In the genomic region with DNA sequence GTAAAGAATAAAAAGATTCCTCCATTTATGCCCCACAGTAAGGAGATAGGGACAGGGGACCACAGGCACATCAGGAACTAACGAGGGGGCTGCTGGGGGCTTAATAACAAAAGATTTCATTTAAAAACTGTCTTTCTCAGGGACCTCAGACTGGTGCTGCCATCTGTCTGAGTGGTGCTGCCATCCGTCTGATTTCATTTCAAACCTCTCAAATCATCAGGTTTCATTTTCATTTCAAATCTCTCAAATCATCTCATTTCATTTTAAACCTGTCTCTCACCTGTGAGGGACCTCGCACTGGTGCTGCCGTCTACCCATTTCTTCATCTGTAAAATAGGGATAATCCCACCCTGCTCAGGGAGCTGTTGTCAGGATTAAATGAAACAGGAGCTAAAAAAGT, we compare ENCODE assay signal across 28 cellular contexts. TPM values are rescaled to one million over a fixed set of nuclear protein-coding genes. Genes with fewer than 3 reads are reported as not detected.
"Had no signal": no experiment of that assay in that cellular context is flagged by ENCODE, and none has a peak within 500 bp of the region (broad histone marks: within the 10 kb centered on the region; RNA-seq: fewer than 3 reads in every experiment).

No MANE protein-coding gene starts in this region.

- H3K4me1 ChIP-seq: parathyroid adenoma, psoas muscle, right lobe of liver, sigmoid colon, stomach, thyroid gland, upper lobe of right lung, uterus had no signal

- H3K36me3 Mint-ChIP-seq: natural killer cell; neural progenitor cell; stimulated activated effector memory CD8-positive, alpha-beta T cell treated with anti-CD3 and anti-CD28 coated beads, Interleukin-12 subunit alpha, Interleukin-12 subunit beta, amount 100 ng/mL, for 72 hours; stimulated activated naive B cell treated with anti-CD40 and anti-IgM and Interleukin-4, amounts not matched to agents 10 μg/mL and 1 μg/mL and 100 μg/mL, for 72 hours had no signal

- H3K27me3 ChIP-seq: ovary, right lobe of liver, thyroid gland, uterus had no signal

- H3K79me2 ChIP-seq: parathyroid adenoma had no signal

- H3K4me3 Mint-ChIP-seq: natural killer cell; nephron; neural progenitor cell; stimulated activated effector memory CD8-positive, alpha-beta T cell treated with anti-CD3 and anti-CD28 coated beads, Interleukin-12 subunit alpha, Interleukin-12 subunit beta, amount 100 ng/mL, for 72 hours; stimulated activated naive B cell treated with anti-CD40 and anti-IgM and Interleukin-4, amounts not matched to agents 10 μg/mL and 1 μg/mL and 100 μg/mL, for 72 hours; stimulated activated naive CD8-positive, alpha-beta T cell treated with anti-CD3 and anti-CD28 coated beads, Interleukin-15, Interleukin-2, amounts not matched to agents 100 ng/mL and 50 ng/mL, for 24 hours had no signal

- H3K4me3 ChIP-seq: neural progenitor cell, ovary, psoas muscle, right lobe of liver, sigmoid colon, stomach, thoracic aorta, thyroid gland, tibial nerve, upper lobe of right lung, uterus had no signal

- H3K36me3 ChIP-seq: neural progenitor cell, ovary, right lobe of liver, sigmoid colon, stomach, thoracic aorta, thyroid gland, tibial nerve, upper lobe of right lung, uterus had no signal

- H3K9me3 Mint-ChIP-seq: natural killer cell; nephron; neural progenitor cell; stimulated activated effector memory CD8-positive, alpha-beta T cell treated with anti-CD3 and anti-CD28 coated beads, Interleukin-12 subunit alpha, Interleukin-12 subunit beta, amount 100 ng/mL, for 72 hours; stimulated activated naive B cell treated with anti-CD40 and anti-IgM and Interleukin-4, amounts not matched to agents 10 μg/mL and 1 μg/mL and 100 μg/mL, for 72 hours; stimulated activated naive CD8-positive, alpha-beta T cell treated with anti-CD3 and anti-CD28 coated beads, Interleukin-15, Interleukin-2, amounts not matched to agents 100 ng/mL and 50 ng/mL, for 24 hours had no signal

- H3K27ac Mint-ChIP-seq: natural killer cell; nephron; neural progenitor cell; progenitor cell of endocrine pancreas; stimulated activated effector memory CD8-positive, alpha-beta T cell treated with anti-CD3 and anti-CD28 coated beads, Interleukin-12 subunit alpha, Interleukin-12 subunit beta, amount 100 ng/mL, for 72 hours; stimulated activated naive B cell treated with anti-CD40 and anti-IgM and Interleukin-4, amounts not matched to agents 10 μg/mL and 1 μg/mL and 100 μg/mL, for 72 hours; stimulated activated naive CD8-positive, alpha-beta T cell treated with anti-CD3 and anti-CD28 coated beads, Interleukin-15, Interleukin-2, amounts not matched to agents 100 ng/mL and 50 ng/mL, for 24 hours had no signal

- DNase-seq: natural killer cell; occipital lobe; ovary; posterior cingulate gyrus; psoas muscle; right cardiac atrium; right lobe of liver; sigmoid colon; small intestine; stimulated activated CD4-positive, alpha-beta T cell treated with anti-CD3 and anti-CD28 coated beads, Interleukin-15, amount 100 ng/mL, for 24 hours; stimulated activated CD4-positive, alpha-beta T cell treated with anti-CD3 and anti-CD28 coated beads, Interleukin-2, amount 100 ng/mL, for 24 hours; stimulated activated CD4-positive, alpha-beta T cell treated with anti-CD3 and anti-CD28 coated beads, Interleukin-2, amount 100 ng/mL, for 48 hours; stimulated activated CD4-positive, alpha-beta T cell treated with anti-CD3 and anti-CD28 coated beads, Interleukin-4, amount 100 ng/mL, for 24 hours; stimulated activated naive B cell treated with anti-CD40 and anti-IgM and Interleukin-4, amounts not matched to agents 10 μg/mL and 1 μg/mL and 100 μg/mL, for 72 hours; stimulated activated naive CD4-positive, alpha-beta T cell treated with Interleukin-2 at 50 U/mL for 16 hours; stomach; thyroid gland; trophoblast cell; upper lobe of right lung; uterus had no signal

- H3K4me2 ChIP-seq: neural progenitor cell had no signal

- ATAC-seq: natural killer cell; psoas muscle; right cardiac atrium; right lobe of liver; stimulated activated effector memory CD8-positive, alpha-beta T cell treated with anti-CD3 and anti-CD28 coated beads, Interleukin-12 subunit alpha, Interleukin-12 subunit beta, amount 100 ng/mL, for 72 hours; stimulated activated naive B cell treated with anti-CD40 and anti-IgM and Interleukin-4, amounts not matched to agents 10 μg/mL and 1 μg/mL and 100 μg/mL, for 72 hours; upper lobe of right lung had no signal

- H2AFZ ChIP-seq: neural progenitor cell, parathyroid adenoma had no signal

- H3K4me1 Mint-ChIP-seq: nephron had no signal

- H3K27ac ChIP-seq: neural progenitor cell, ovary, parathyroid adenoma, psoas muscle, right lobe of liver, sigmoid colon, stomach, thyroid gland, upper lobe of right lung, uterus had no signal

- H3K9me3 ChIP-seq: ovary, psoas muscle, right lobe of liver, sigmoid colon, stomach, thoracic aorta, thyroid gland, tibial nerve, upper lobe of right lung, uterus had no signal

- H3K9ac ChIP-seq: neural progenitor cell, parathyroid adenoma had no signal

RNA-seq across cellular contexts. Expression of a gene that starts 45.9 kb away (rescaled TPM):
- total RNA-seq: natural killer cell had no signal
